ENCODE assay signal across 29 cellular contexts in genomic region chr2:71724793-71725192, GRCh38.
"Had no signal": no experiment of that assay in that cellular context is flagged by ENCODE, and none has a peak within 500 bp of the region (broad histone marks: within the 10 kb centered on the region; RNA-seq: fewer than 3 reads in every experiment).

No MANE protein-coding gene starts in this region.

- H3K36me3 Mint-ChIP-seq: stimulated activated effector memory CD8-positive, alpha-beta T cell treated with anti-CD3 and anti-CD28 coated beads, Interleukin-12 subunit alpha, Interleukin-12 subunit beta, amount 100 ng/mL, for 72 hours; stimulated activated memory B cell treated with anti-CD40 and anti-IgM and Interleukin-4, amounts not matched to agents 10 μg/mL and 1 μg/mL and 100 μg/mL, for 72 hours; stimulated activated naive B cell treated with anti-CD40 and anti-IgM and Interleukin-4, amounts not matched to agents 10 μg/mL and 1 μg/mL and 100 μg/mL, for 72 hours; type B pancreatic cell had no signal

- H3K9me3 ChIP-seq: testis, thoracic aorta, thyroid gland, upper lobe of right lung, uterus, vagina had no signal

- H3K4me3 ChIP-seq: stomach, suprapubic skin, testis, thoracic aorta, thyroid gland, tibial artery, tibial nerve, transverse colon, upper lobe of left lung, upper lobe of right lung, uterus, vagina had no signal

- H3K27ac Mint-ChIP-seq: stimulated activated effector memory CD8-positive, alpha-beta T cell treated with anti-CD3 and anti-CD28 coated beads, Interleukin-12 subunit alpha, Interleukin-12 subunit beta, amount 100 ng/mL, for 72 hours; stimulated activated memory B cell treated with anti-CD40 and anti-IgM and Interleukin-4, amounts not matched to agents 10 μg/mL and 1 μg/mL and 100 μg/mL, for 72 hours; stimulated activated naive B cell treated with anti-CD40 and anti-IgM and Interleukin-4, amounts not matched to agents 10 μg/mL and 1 μg/mL and 100 μg/mL, for 72 hours; stimulated activated naive CD8-positive, alpha-beta T cell treated with anti-CD3 and anti-CD28 coated beads, Interleukin-15, Interleukin-2, amounts not matched to agents 100 ng/mL and 50 ng/mL, for 24 hours; type B pancreatic cell had no signal

- FAIRE-seq: urothelium cell line had no signal

- H3K27ac ChIP-seq: stomach, suprapubic skin, testis, thoracic aorta, thyroid gland, tibial artery, tibial nerve, transverse colon, upper lobe of left lung, upper lobe of right lung, uterus, vagina had no signal

- H3K27me3 Mint-ChIP-seq: stimulated activated memory B cell treated with anti-CD40 and anti-IgM and Interleukin-4, amounts not matched to agents 10 μg/mL and 1 μg/mL and 100 μg/mL, for 72 hours; stimulated activated naive B cell treated with anti-CD40 and anti-IgM and Interleukin-4, amounts not matched to agents 10 μg/mL and 1 μg/mL and 100 μg/mL, for 72 hours; stimulated activated naive CD8-positive, alpha-beta T cell treated with anti-CD3 and anti-CD28 coated beads, Interleukin-15, Interleukin-2, amounts not matched to agents 100 ng/mL and 50 ng/mL, for 24 hours had no signal

- ATAC-seq: stimulated activated effector memory CD8-positive, alpha-beta T cell treated with anti-CD3 and anti-CD28 coated beads, Interleukin-12 subunit alpha, Interleukin-12 subunit beta, amount 100 ng/mL, for 72 hours; stimulated activated memory B cell treated with anti-CD40 and anti-IgM and Interleukin-4, amounts not matched to agents 10 μg/mL and 1 μg/mL and 100 μg/mL, for 72 hours; stimulated activated naive B cell treated with anti-CD40 and anti-IgM and Interleukin-4, amounts not matched to agents 10 μg/mL and 1 μg/mL and 100 μg/mL, for 72 hours; stimulated activated naive CD8-positive, alpha-beta T cell treated with anti-CD3 and anti-CD28 coated beads, Interleukin-15, amount 100 ng/mL, for 72 hours; stimulated activated naive CD8-positive, alpha-beta T cell treated with anti-CD3 and anti-CD28 coated beads, Interleukin-15, Interleukin-2, amounts not matched to agents 100 U/mL and 50 U/mL, for 24 hours; upper lobe of right lung had no signal

- DNase-seq: stimulated activated CD4-positive, alpha-beta T cell treated with anti-CD3 and anti-CD28 coated beads, Interleukin-2, amount 100 ng/mL, for 48 hours; stimulated activated CD4-positive, alpha-beta T cell treated with anti-CD3 and anti-CD28 coated beads, Interleukin-4, amount 100 ng/mL, for 1 hour; stimulated activated CD4-positive, alpha-beta T cell treated with anti-CD3 and anti-CD28 coated beads, Interleukin-4, amount 100 ng/mL, for 24 hours; stimulated activated CD4-positive, alpha-beta T cell treated with anti-CD3 and anti-CD28 coated beads, Interleukin-4, amount 100 ng/mL, for 4 hours; stimulated activated CD8-positive, alpha-beta memory T cell treated with anti-CD3 and anti-CD28 coated beads, Interleukin-4, amount 100 ng/mL, for 48 hours; stimulated activated naive B cell treated with anti-CD40 and anti-IgM and Interleukin-4, amounts not matched to agents 10 μg/mL and 1 μg/mL and 100 μg/mL, for 72 hours; stimulated activated naive CD4-positive, alpha-beta T cell; stimulated activated naive CD4-positive, alpha-beta T cell treated with Interleukin-2 at 50 U/mL for 16 hours; stimulated activated naive CD8-positive, alpha-beta T cell treated with anti-CD3 and anti-CD28 coated beads, Interleukin-15, amount 100 ng/mL, for 72 hours; stimulated activated naive CD8-positive, alpha-beta T cell treated with anti-CD3 and anti-CD28 coated beads, Interleukin-15, Interleukin-2, amounts not matched to agents 100 U/mL and 50 U/mL, for 24 hours; stomach; substantia nigra; testis; thyroid gland; tibial artery; transverse colon; trophoblast cell; upper lobe of left lung; upper lobe of right lung; uterus had no signal

- H3K4me1 Mint-ChIP-seq: stimulated activated effector memory CD8-positive, alpha-beta T cell treated with anti-CD3 and anti-CD28 coated beads, Interleukin-12 subunit alpha, Interleukin-12 subunit beta, amount 100 ng/mL, for 72 hours; stimulated activated memory B cell treated with anti-CD40 and anti-IgM and Interleukin-4, amounts not matched to agents 10 μg/mL and 1 μg/mL and 100 μg/mL, for 72 hours; stimulated activated naive B cell treated with anti-CD40 and anti-IgM and Interleukin-4, amounts not matched to agents 10 μg/mL and 1 μg/mL and 100 μg/mL, for 72 hours; stimulated activated naive CD8-positive, alpha-beta T cell treated with anti-CD3 and anti-CD28 coated beads, Interleukin-15, amount 100 ng/mL, for 72 hours had no signal

- H3K4me1 ChIP-seq: uterus had no signal

- H3K4me3 Mint-ChIP-seq: stimulated activated effector memory CD8-positive, alpha-beta T cell treated with anti-CD3 and anti-CD28 coated beads, Interleukin-12 subunit alpha, Interleukin-12 subunit beta, amount 100 ng/mL, for 72 hours; stimulated activated memory B cell treated with anti-CD40 and anti-IgM and Interleukin-4, amounts not matched to agents 10 μg/mL and 1 μg/mL and 100 μg/mL, for 72 hours; stimulated activated naive B cell treated with anti-CD40 and anti-IgM and Interleukin-4, amounts not matched to agents 10 μg/mL and 1 μg/mL and 100 μg/mL, for 72 hours; stimulated activated naive CD8-positive, alpha-beta T cell treated with anti-CD3 and anti-CD28 coated beads, Interleukin-15, amount 100 ng/mL, for 72 hours; stimulated activated naive CD8-positive, alpha-beta T cell treated with anti-CD3 and anti-CD28 coated beads, Interleukin-15, Interleukin-2, amounts not matched to agents 100 ng/mL and 50 ng/mL, for 24 hours; type B pancreatic cell had no signal

- H3K36me3 ChIP-seq: stomach, suprapubic skin, thoracic aorta, thyroid gland, tibial artery, tibial nerve, transverse colon, upper lobe of left lung, upper lobe of right lung, uterus, vagina had no signal

- H3K27me3 ChIP-seq: stomach, suprapubic skin, testis, thyroid gland, tibial artery, tibial nerve, transverse colon, upper lobe of left lung, upper lobe of right lung, uterus, vagina had no signal
